Comparison of ENCODE assay signal across 1 cellular context in the genomic region with DNA sequence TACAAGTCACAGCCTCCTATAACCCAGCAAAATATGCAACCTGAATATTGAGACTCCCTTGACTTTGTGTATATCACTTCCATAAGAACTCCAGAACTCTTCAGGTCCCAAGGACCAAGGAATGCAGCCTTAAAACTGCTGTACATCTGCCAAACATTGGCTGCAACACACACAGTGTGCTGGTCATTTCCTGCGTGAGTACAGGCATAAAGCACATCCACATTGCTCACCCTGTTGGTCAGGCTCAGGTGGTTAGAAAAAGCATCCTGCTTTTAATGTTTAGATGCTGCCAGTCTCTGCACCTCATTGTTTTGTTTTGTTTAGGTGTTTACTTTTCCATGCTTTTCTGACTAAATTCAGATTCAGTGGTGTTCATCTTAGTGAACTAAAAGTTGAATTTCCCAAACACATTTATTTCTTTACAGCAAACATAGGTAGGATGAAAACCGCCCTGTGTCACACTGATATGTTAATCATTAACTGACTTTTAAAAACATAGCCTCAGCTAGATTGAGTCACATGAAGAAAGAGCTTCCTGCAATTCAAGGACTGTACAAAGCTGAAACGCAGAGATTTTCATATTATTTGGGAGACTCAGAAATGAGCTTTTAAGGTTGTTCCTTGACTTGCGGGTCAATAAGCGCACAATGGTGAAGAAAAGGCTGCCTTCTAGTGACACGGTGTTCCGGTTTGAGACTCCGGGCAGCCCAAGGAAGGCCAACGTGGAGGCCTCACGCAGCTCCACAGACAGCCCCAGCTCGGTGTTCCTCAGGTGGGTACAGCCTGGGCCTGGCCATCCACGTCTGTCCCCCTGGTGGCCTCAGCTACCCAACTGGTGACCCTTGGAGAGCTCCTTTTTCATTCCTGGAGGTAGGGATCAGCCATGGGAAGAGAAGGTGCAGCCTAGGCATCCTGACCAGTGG.
TF ChIP-seq lines count a peak whose summit lies in the region.

No MANE protein-coding gene starts in this region.

TF ChIP-seq in H1, 55 proteins besides CTCF, POLR2A, EP300 and RAD21:
- TF ChIP-seq SP1 (IDR thresholded peaks at IDR 0.05; ENCODE audit: low read depth, low read length) (no peak), GABPA (IDR thresholded peaks at IDR 0.05; ENCODE audit: borderline replicate concordance, insufficient read depth, low read length) (no peak), CREB1 (IDR thresholded peaks at IDR 0.05) (no peak)
TF ChIP-seq in H1: peak in this region for 0.
